In the genomic region with DNA sequence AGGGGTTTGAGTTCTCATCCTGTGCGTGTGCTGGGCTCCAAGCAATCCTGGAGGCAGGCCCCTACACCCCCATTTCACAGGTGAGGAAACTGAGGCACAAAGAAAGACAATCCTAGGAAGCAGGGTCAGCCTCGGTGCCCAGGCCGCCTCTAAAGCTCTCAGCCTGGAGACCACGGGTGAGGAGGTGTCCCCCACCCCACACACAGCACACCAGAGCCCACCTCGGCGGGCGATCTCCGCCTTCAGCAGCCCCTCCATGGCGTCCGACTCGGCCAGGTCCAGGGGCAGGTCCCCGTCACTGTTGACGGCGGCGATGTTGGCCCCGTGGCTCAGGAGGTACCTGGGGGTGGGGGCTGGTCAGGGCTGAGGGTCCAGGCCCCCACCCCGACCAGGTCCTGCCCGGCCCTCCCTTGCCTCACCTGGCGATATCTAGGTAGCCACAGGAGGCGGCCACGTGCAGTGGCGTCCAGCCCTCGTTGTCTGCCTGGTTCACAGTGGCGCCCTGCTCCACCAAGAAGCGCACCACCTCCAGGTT, we compare ENCODE assay signal across 22 cellular contexts. TPM values are rescaled to one million over a fixed set of nuclear protein-coding genes. Genes with fewer than 3 reads are reported as not detected.
A peak's percentile ranks its signal among the peaks of the same experiment; 100 is the strongest.
DNase-seq lines count a peak whose midpoint lies in the region; ATAC-seq and TF ChIP-seq lines count a peak whose summit lies in the region.
"Had no signal": no experiment of that assay in that cellular context is flagged by ENCODE, and none has a peak within 500 bp of the region (broad histone marks: within the 10 kb centered on the region; RNA-seq: fewer than 3 reads in every experiment).

No MANE protein-coding gene starts in this region.

- H3K9ac ChIP-seq in skeletal muscle tissue (ENCODE audit: low read depth in 1 of 3, low read length in 3 of 3), result peak overlapping the region in 2 of 3 donors; percentile 40 to 92

- TF ChIP-seq CTCF in GM23338 (conservative IDR thresholded peaks at IDR 0.05; ENCODE audit: low read depth in 2 of 2), result no peak
- TF ChIP-seq CTCF in lung (IDR thresholded peaks at IDR 0.05; ENCODE audit: control extremely low read depth, extremely low read depth), result no peak
- TF ChIP-seq CTCF in BE2C (IDR thresholded peaks at IDR 0.05; ENCODE audit: low read depth, low read length), result no peak

- H3K27ac Mint-ChIP-seq in GM23338, result no peak overlapping the region
- no peak overlapping the region for H3K27ac Mint-ChIP-seq in stimulated activated naive B cell treated with anti-CD40 and anti-IgM and Interleukin-4, amounts not matched to agents 10 μg/mL and 1 μg/mL and 100 μg/mL, for 72 hours
- H3K27ac Mint-ChIP-seq in activated naive CD4-positive, alpha-beta T cell treated with anti-CD3 and anti-CD28 coated beads, Interleukin-2, amount 50 U/mL, for 72 hours, result no peak overlapping the region
- H3K27ac Mint-ChIP-seq: activated CD4-positive, alpha-beta memory T cell treated with anti-CD3 and anti-CD28 coated beads for 36 hours; activated T-helper 1 cell treated with anti-CD3 and anti-CD28 coated beads, Interleukin-12 subunit alpha, Interleukin-12 subunit beta, Interleukin-2, Interleukin-4 antibody, amounts not matched to agents 30 ng/mL and 10 ng/mL and 1 ng/mL, durations not matched to agents 14 hours and 24 hours and 36 hours; stimulated activated naive CD8-positive, alpha-beta T cell treated with anti-CD3 and anti-CD28 coated beads, Interleukin-15, Interleukin-2, amounts not matched to agents 100 ng/mL and 50 ng/mL, for 24 hours had no signal

- ATAC-seq in GM23338, result no peak
- no peak for ATAC-seq in lung (ENCODE audit: insufficient read depth, low FRiP score)
- ATAC-seq in stimulated activated naive B cell treated with anti-CD40 and anti-IgM and Interleukin-4, amounts not matched to agents 10 μg/mL and 1 μg/mL and 100 μg/mL, for 72 hours (replicated peaks), result no peak
- ATAC-seq in HG02610 (IDR thresholded peaks at IDR 0.05; ENCODE audit: unreplicated experiment), result no peak
- ATAC-seq in activated naive CD4-positive, alpha-beta T cell treated with anti-CD3 and anti-CD28 coated beads, Interleukin-2, amount 50 U/mL, for 72 hours, result no peak
- ATAC-seq: Panc1 had no signal

- H3K9me3 ChIP-seq in lung (ENCODE audit: control insufficient read depth in 2 of 2, insufficient read depth in 1 of 2, low read length in 1 of 2), result no peaks in the 10 kb centered on the region
- no peaks in the 10 kb centered on the region for H3K9me3 ChIP-seq in skeletal muscle tissue (ENCODE audit: control insufficient read depth in 3 of 3, low read length in 3 of 3)
- no peaks in the 10 kb centered on the region for H3K9me3 ChIP-seq in BE2C

- DNase-seq in GM23338 (ENCODE audit: low spot score), result no peak
- DNase-seq in caudate nucleus (lab: John Stamatoyannopoulos, UW), result peak in 1 of 61 donors; percentile 39
- no peak for DNase-seq in lung (ENCODE audit: low spot score)
- no peak for DNase-seq in stimulated activated naive B cell treated with anti-CD40 and anti-IgM and Interleukin-4, amounts not matched to agents 10 μg/mL and 1 μg/mL and 100 μg/mL, for 72 hours
- no peak for DNase-seq in activated naive CD4-positive, alpha-beta T cell treated with anti-CD3 and anti-CD28 coated beads, Interleukin-2, amount 50 U/mL, for 72 hours (ENCODE audit: low spot score in 2 of 2)
- no peak for DNase-seq in BE2C
- DNase-seq: activated CD4-positive, alpha-beta memory T cell treated with anti-CD3 and anti-CD28 coated beads for 36 hours; amniotic stem cell; COR-L47; glutamatergic neuron; GOT3; NCI-H1092; NCI-H774; stimulated activated CD4-positive, alpha-beta T cell treated with anti-CD3 and anti-CD28 coated beads, Interleukin-15, amount 100 ng/mL, for 24 hours; SW 1271 had no signal

- H2AFZ ChIP-seq in GM23338, result no peak overlapping the region

- peaks cover 25% of the 10 kb centered on the region; the same call in 1 of the 2 replicates for H3K4me1 ChIP-seq in GM23338 (ENCODE audit: insufficient read depth)
- peaks cover 13 to 19% of the 10 kb centered on the region in 2 donors for H3K4me1 ChIP-seq in lung (ENCODE audit: control insufficient read depth in 2 of 2, insufficient read depth in 2 of 2, low read length in 2 of 2)
- H3K4me1 ChIP-seq in skeletal muscle tissue (ENCODE audit: control insufficient read depth in 3 of 3, insufficient read depth in 3 of 3, low read length in 3 of 3), result peaks cover 40 to 51% (median 41%) of the 10 kb centered on the region in 3 donors
- H3K4me1 ChIP-seq in BE2C, result no peaks in the 10 kb centered on the region

- peaks cover 5% of the 10 kb centered on the region; the same call in 1 of the 2 replicates for H3F3A ChIP-seq in GM23338 (replicated peaks; ENCODE audit: low read depth)

- peaks cover 7% of the 10 kb centered on the region for H3K27me3 Mint-ChIP-seq in GM23338 (ENCODE audit: insufficient read depth, low read depth, poor library complexity)
- H3K27me3 Mint-ChIP-seq in stimulated activated naive B cell treated with anti-CD40 and anti-IgM and Interleukin-4, amounts not matched to agents 10 μg/mL and 1 μg/mL and 100 μg/mL, for 72 hours, result no peaks in the 10 kb centered on the region
- H3K27me3 Mint-ChIP-seq: activated CD4-positive, alpha-beta memory T cell treated with anti-CD3 and anti-CD28 coated beads for 36 hours; stimulated activated naive CD8-positive, alpha-beta T cell treated with anti-CD3 and anti-CD28 coated beads, Interleukin-15, Interleukin-2, amounts not matched to agents 100 ng/mL and 50 ng/mL, for 24 hours had no signal

- peaks cover 42% of the 10 kb centered on the region for H3K79me2 ChIP-seq in GM23338 (replicated peaks; ENCODE audit: insufficient read depth)

- no peak overlapping the region for H3K4me3 ChIP-seq in GM23338
- no peak overlapping the region for H3K4me3 ChIP-seq in lung
- H3K4me3 ChIP-seq in skeletal muscle tissue (ENCODE audit: low read length in 3 of 3), result no peak overlapping the region
- H3K4me3 ChIP-seq in BE2C (ENCODE audit: low read depth, low read length), result no peak overlapping the region
- H3K4me3 ChIP-seq: GM12878 had no signal

- H3K9me2 ChIP-seq in GM23338 (ENCODE audit: insufficient read depth), result no peaks in the 10 kb centered on the region

- peaks cover 28% of the 10 kb centered on the region for H3K4me1 Mint-ChIP-seq in GM23338
- peaks cover 32 to 44% of the 10 kb centered on the region in 2 donors for H3K4me1 Mint-ChIP-seq in stimulated activated naive B cell treated with anti-CD40 and anti-IgM and Interleukin-4, amounts not matched to agents 10 μg/mL and 1 μg/mL and 100 μg/mL, for 72 hours

- no peak overlapping the region for H3K4me3 Mint-ChIP-seq in GM23338
- H3K4me3 Mint-ChIP-seq in stimulated activated naive B cell treated with anti-CD40 and anti-IgM and Interleukin-4, amounts not matched to agents 10 μg/mL and 1 μg/mL and 100 μg/mL, for 72 hours, result no peak overlapping the region
- H3K4me3 Mint-ChIP-seq: activated CD4-positive, alpha-beta memory T cell treated with anti-CD3 and anti-CD28 coated beads for 36 hours; activated T-helper 1 cell treated with anti-CD3 and anti-CD28 coated beads, Interleukin-12 subunit alpha, Interleukin-12 subunit beta, Interleukin-2, Interleukin-4 antibody, amounts not matched to agents 30 ng/mL and 10 ng/mL and 1 ng/mL, durations not matched to agents 14 hours and 24 hours and 36 hours; stimulated activated naive CD8-positive, alpha-beta T cell treated with anti-CD3 and anti-CD28 coated beads, Interleukin-15, Interleukin-2, amounts not matched to agents 100 ng/mL and 50 ng/mL, for 24 hours had no signal

- H3K27me3 ChIP-seq in GM23338 (ENCODE audit: insufficient read depth) (no peaks in the 10 kb centered on the region), lung (ENCODE audit: control insufficient read depth, insufficient read depth) (no peaks in the 10 kb centered on the region), skeletal muscle tissue (ENCODE audit: control insufficient read depth in 3 of 3, insufficient read depth in 3 of 3, low read length in 3 of 3) (no peaks in the 10 kb centered on the region), BE2C (no peaks in the 10 kb centered on the region)

- H3K27ac ChIP-seq in GM23338 (ENCODE audit: low read depth) (peak overlapping the region; percentile 55; the same call in 1 of the 2 replicates), caudate nucleus (ENCODE audit: low read depth, low read length) (peak overlapping the region; percentile 56), lung (ENCODE audit: low read depth in 1 of 2, low read length in 1 of 2) (peak overlapping the region; percentile 78 to 93), skeletal muscle tissue (ENCODE audit: low read depth, low read length) (peak overlapping the region; percentile 86)

- H3K36me3 ChIP-seq in GM23338 (ENCODE audit: insufficient read depth), result no peaks in the 10 kb centered on the region
- H3K36me3 ChIP-seq in lung (ENCODE audit: control insufficient read depth in 2 of 2, insufficient read depth in 2 of 2, low read length in 2 of 2), result peaks cover 0 to 22% of the 10 kb centered on the region in 2 donors
- H3K36me3 ChIP-seq in skeletal muscle tissue (ENCODE audit: control insufficient read depth in 3 of 3, insufficient read depth in 3 of 3, low read length in 3 of 3), result peaks cover 9 to 12% (median 11%) of the 10 kb centered on the region in 3 donors
- H3K36me3 ChIP-seq in BE2C, result peaks cover 9% of the 10 kb centered on the region

- peaks cover 38% of the 10 kb centered on the region for H4K20me1 ChIP-seq in GM23338 (replicated peaks; ENCODE audit: insufficient read depth)

- H3K4me2 ChIP-seq in GM23338, result no peak overlapping the region

- peaks cover 8% of the 10 kb centered on the region; the same call in 2 of the 3 replicates for H3K36me3 Mint-ChIP-seq in GM23338 (ENCODE audit: low read depth)
- H3K36me3 Mint-ChIP-seq in stimulated activated naive B cell treated with anti-CD40 and anti-IgM and Interleukin-4, amounts not matched to agents 10 μg/mL and 1 μg/mL and 100 μg/mL, for 72 hours, result peaks cover 29 to 39% of the 10 kb centered on the region in 2 donors
- peaks cover 15 to 24% of the 10 kb centered on the region in 2 donors for H3K36me3 Mint-ChIP-seq in activated naive CD4-positive, alpha-beta T cell treated with anti-CD3 and anti-CD28 coated beads, Interleukin-2, amount 50 U/mL, for 72 hours

- no peaks in the 10 kb centered on the region; the same call in 2 of the 3 replicates for H3K9me3 Mint-ChIP-seq in GM23338
- H3K9me3 Mint-ChIP-seq in stimulated activated naive B cell treated with anti-CD40 and anti-IgM and Interleukin-4, amounts not matched to agents 10 μg/mL and 1 μg/mL and 100 μg/mL, for 72 hours, result no peaks in the 10 kb centered on the region
- H3K9me3 Mint-ChIP-seq in activated naive CD4-positive, alpha-beta T cell treated with anti-CD3 and anti-CD28 coated beads, Interleukin-2, amount 50 U/mL, for 72 hours, result no peaks in the 10 kb centered on the region
- H3K9me3 Mint-ChIP-seq: activated CD4-positive, alpha-beta memory T cell treated with anti-CD3 and anti-CD28 coated beads for 36 hours; activated T-helper 1 cell treated with anti-CD3 and anti-CD28 coated beads, Interleukin-12 subunit alpha, Interleukin-12 subunit beta, Interleukin-2, Interleukin-4 antibody, amounts not matched to agents 30 ng/mL and 10 ng/mL and 1 ng/mL, durations not matched to agents 14 hours and 24 hours and 36 hours; stimulated activated naive CD8-positive, alpha-beta T cell treated with anti-CD3 and anti-CD28 coated beads, Interleukin-15, Interleukin-2, amounts not matched to agents 100 ng/mL and 50 ng/mL, for 24 hours had no signal

- 93 to 98% methylated on average over 25 of the region's 25 CpGs for WGBS in lung, 2 donors

RNA-seq across cellular contexts. Expression of a gene that starts 5.1 kb away (rescaled TPM):
- 57.4 and 83.9 TPM in 2 replicates for total RNA-seq in GM23338 (2014; rRNA removed; shearing (Covaris generic))
- polyA plus RNA-seq in GM23338 (2016; fragmentation: Nextera tagmentation; extraction: Ambion mirVana) (33.2 and 33.3 TPM in 2 replicates), lung (100 to 1,000 TPM; 108 to 114 TPM)
- total RNA-seq in lung (100 to 1,000 TPM in 1 of 2 donors, 10 to 100 TPM in 1; 47.4 to 163 TPM), skeletal muscle tissue (24.5 TPM)
- total RNA-seq in activated naive CD4-positive, alpha-beta T cell treated with anti-CD3 and anti-CD28 coated beads, Interleukin-2, amount 50 U/mL, for 72 hours, result 10 to 100 TPM; 52.7 to 76.5 TPM
- polyA plus RNA-seq in BE2C (2012; ENCODE audit: insufficient read depth, insufficient read length, low read depth), result 75.9 TPM

RNA-seq across cellular contexts. Expression of a gene that starts 36.6 kb away (rescaled TPM):
- 40.6 and 47.5 TPM in 2 replicates for total RNA-seq in GM23338 (2014; rRNA removed; shearing (Covaris generic))
- 51.2 and 61.3 TPM in 2 replicates for polyA plus RNA-seq in GM23338 (2016; fragmentation: Nextera tagmentation; extraction: Ambion mirVana)
- total RNA-seq in lung, result 10 to 100 TPM; 19.5 to 49.0 TPM
- polyA plus RNA-seq in lung, result 10 to 100 TPM; 24.6 to 61.8 TPM
- total RNA-seq in skeletal muscle tissue, result 1.0 TPM
- total RNA-seq in activated naive CD4-positive, alpha-beta T cell treated with anti-CD3 and anti-CD28 coated beads, Interleukin-2, amount 50 U/mL, for 72 hours, result 1 to 10 TPM; 1.2 to 2.6 TPM
- polyA plus RNA-seq in BE2C (2012; ENCODE audit: insufficient read depth, insufficient read length, low read depth), result not detected

RNA-seq across cellular contexts. Expression of a gene that starts 36.7 kb away (rescaled TPM):
- 51.4 and 59.3 TPM in 2 replicates for total RNA-seq in GM23338 (2014; rRNA removed; shearing (Covaris generic))
- polyA plus RNA-seq in GM23338 (2016; fragmentation: Nextera tagmentation; extraction: Ambion mirVana), result 139 and 150 TPM in 2 replicates
- total RNA-seq in lung, result 1 to 10 TPM; 1.5 to 4.1 TPM
- polyA plus RNA-seq in lung, result 1 to 10 TPM; 1.2 to 5.2 TPM
- 540 TPM for total RNA-seq in skeletal muscle tissue
- 1 to 10 TPM in 1 of 2 donors, not detected in 1; 1.3 TPM for total RNA-seq in activated naive CD4-positive, alpha-beta T cell treated with anti-CD3 and anti-CD28 coated beads, Interleukin-2, amount 50 U/mL, for 72 hours
- polyA plus RNA-seq in BE2C (2012; ENCODE audit: insufficient read depth, insufficient read length, low read depth), result 0.94 TPM
- total RNA-seq: activated CD4-positive, alpha-beta memory T cell treated with anti-CD3 and anti-CD28 coated beads for 36 hours; activated T-helper 1 cell treated with anti-CD3 and anti-CD28 coated beads, Interleukin-12 subunit alpha, Interleukin-12 subunit beta, Interleukin-2, Interleukin-4 antibody, amounts not matched to agents 30 ng/mL and 10 ng/mL and 1 ng/mL, durations not matched to agents 14 hours and 24 hours and 36 hours had no signal

RNA-seq across cellular contexts. Expression of a gene that starts 45.2 kb away (rescaled TPM):
- total RNA-seq in GM23338 (2014; rRNA removed; shearing (Covaris generic)), result 21.5 and 27.9 TPM in 2 replicates
- polyA plus RNA-seq in GM23338 (2016; fragmentation: Nextera tagmentation; extraction: Ambion mirVana) (150 and 153 TPM in 2 replicates), lung (1 to 10 TPM; 1.2 to 2.2 TPM)
- total RNA-seq in lung (1 to 10 TPM; 4.4 to 4.8 TPM), skeletal muscle tissue (4.7 TPM)
- not detected for total RNA-seq in activated naive CD4-positive, alpha-beta T cell treated with anti-CD3 and anti-CD28 coated beads, Interleukin-2, amount 50 U/mL, for 72 hours
- 12.3 TPM for polyA plus RNA-seq in BE2C (2012; ENCODE audit: insufficient read depth, insufficient read length, low read depth)
- total RNA-seq: activated CD4-positive, alpha-beta memory T cell treated with anti-CD3 and anti-CD28 coated beads for 36 hours; activated T-helper 1 cell treated with anti-CD3 and anti-CD28 coated beads, Interleukin-12 subunit alpha, Interleukin-12 subunit beta, Interleukin-2, Interleukin-4 antibody, amounts not matched to agents 30 ng/mL and 10 ng/mL and 1 ng/mL, durations not matched to agents 14 hours and 24 hours and 36 hours; chondrocyte; GM12878 had no signal
- polyA plus RNA-seq: GM12878 had no signal

RNA-seq across cellular contexts. Expression of a gene that starts 49.4 kb away (rescaled TPM):
- 32.3 and 36.5 TPM in 2 replicates for total RNA-seq in GM23338 (2014; rRNA removed; shearing (Covaris generic))
- 23.0 and 28.0 TPM in 2 replicates for polyA plus RNA-seq in GM23338 (2016; fragmentation: Nextera tagmentation; extraction: Ambion mirVana)
- 10 to 100 TPM; 17.5 to 30.5 TPM for total RNA-seq in lung
- polyA plus RNA-seq in lung, result 10 to 100 TPM in 1 of 2 donors, 1 to 10 TPM in 1; 9.2 to 19.7 TPM
- 12.5 TPM for total RNA-seq in skeletal muscle tissue
- 10 to 100 TPM; 15.9 to 16.0 TPM for total RNA-seq in activated naive CD4-positive, alpha-beta T cell treated with anti-CD3 and anti-CD28 coated beads, Interleukin-2, amount 50 U/mL, for 72 hours
- polyA plus RNA-seq in BE2C (2012; ENCODE audit: insufficient read depth, insufficient read length, low read depth), result 19.7 TPM

Comparison
In these comparisons a context has a peak if more than half of its experiments do, and no peak if none do; other contexts are left out.
1. RNA of a gene that starts 36.6 kb away (total RNA-seq): 19.5 to 49.0 TPM in lung and 40.6 to 47.5 TPM in GM23338; 1.2 to 2.6 TPM in activated naive CD4-positive, alpha-beta T cell treated with anti-CD3 and anti-CD28 coated beads, Interleukin-2, amount 50 U/mL, for 72 hours and 1.0 TPM in skeletal muscle tissue (single experiment); every median in the first group is over 4 times any median in the second.
2. RNA of a gene that starts 36.7 kb away (total RNA-seq): 540 TPM in skeletal muscle tissue (single experiment) and 51.4 to 59.3 TPM in GM23338; 1.5 to 4.1 TPM in lung and 1.3 TPM in activated naive CD4-positive, alpha-beta T cell treated with anti-CD3 and anti-CD28 coated beads, Interleukin-2, amount 50 U/mL, for 72 hours; every median in the first group is over 10 times any median in the second.
3. Peak in every context shown above with its lines, with median percentiles within 50 percentile points of each other: H3K27ac ChIP-seq.